1 cellular context compared by ENCODE assay signal in the genomic region with DNA sequence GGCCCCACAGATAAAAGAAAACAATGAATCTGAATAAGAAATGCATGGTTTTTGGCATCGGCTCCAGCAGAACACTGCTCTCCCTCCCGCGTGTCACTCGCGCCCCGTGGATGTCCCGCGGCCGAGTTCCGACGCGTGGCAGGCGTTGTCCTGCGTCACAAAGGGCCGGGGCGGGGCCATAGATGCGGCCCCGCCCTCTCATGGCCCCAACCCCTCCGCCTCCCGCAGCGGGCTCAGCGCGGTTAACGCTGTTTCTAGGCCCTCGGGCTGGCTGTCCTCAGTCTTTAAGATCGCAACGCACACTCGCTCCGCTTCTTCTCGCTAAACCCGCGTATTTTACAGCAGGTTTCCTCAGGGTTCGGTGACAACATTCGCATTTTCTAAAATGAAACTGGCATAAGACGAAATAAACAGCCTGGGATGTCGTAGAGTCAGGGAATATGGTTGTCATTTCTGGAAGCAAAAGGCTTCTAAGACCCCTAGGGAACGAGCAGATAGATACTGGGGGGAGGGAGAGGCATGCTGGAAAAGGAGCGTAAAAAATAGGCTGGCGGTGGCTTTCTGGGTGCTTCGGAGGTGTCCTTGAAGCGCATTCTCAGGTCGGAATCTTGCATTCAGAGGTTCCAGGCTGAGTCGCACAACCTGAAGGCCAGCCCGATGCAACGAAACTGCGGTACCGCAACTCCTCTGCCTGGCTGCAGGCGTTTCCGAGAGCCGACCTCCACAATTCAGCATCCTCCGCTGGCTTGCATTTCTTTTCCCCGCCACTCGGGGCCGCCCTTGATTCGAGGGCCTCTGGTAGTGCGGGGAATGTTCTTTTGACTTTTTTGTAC.
TF ChIP-seq lines count a peak whose summit lies in the region.

A gene with protein sequence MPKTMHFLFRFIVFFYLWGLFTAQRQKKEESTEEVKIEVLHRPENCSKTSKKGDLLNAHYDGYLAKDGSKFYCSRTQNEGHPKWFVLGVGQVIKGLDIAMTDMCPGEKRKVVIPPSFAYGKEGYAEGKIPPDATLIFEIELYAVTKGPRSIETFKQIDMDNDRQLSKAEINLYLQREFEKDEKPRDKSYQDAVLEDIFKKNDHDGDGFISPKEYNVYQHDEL (minus strand): TSS at position 159 of the 833 bp plus-strand sequence. CDS start 101 bp downstream, at position 58.

TF ChIP-seq in SK-N-SH, 30 proteins besides CTCF, POLR2A, EP300 and RAD21 (continued from another document):
- TF ChIP-seq, protein P1, sequence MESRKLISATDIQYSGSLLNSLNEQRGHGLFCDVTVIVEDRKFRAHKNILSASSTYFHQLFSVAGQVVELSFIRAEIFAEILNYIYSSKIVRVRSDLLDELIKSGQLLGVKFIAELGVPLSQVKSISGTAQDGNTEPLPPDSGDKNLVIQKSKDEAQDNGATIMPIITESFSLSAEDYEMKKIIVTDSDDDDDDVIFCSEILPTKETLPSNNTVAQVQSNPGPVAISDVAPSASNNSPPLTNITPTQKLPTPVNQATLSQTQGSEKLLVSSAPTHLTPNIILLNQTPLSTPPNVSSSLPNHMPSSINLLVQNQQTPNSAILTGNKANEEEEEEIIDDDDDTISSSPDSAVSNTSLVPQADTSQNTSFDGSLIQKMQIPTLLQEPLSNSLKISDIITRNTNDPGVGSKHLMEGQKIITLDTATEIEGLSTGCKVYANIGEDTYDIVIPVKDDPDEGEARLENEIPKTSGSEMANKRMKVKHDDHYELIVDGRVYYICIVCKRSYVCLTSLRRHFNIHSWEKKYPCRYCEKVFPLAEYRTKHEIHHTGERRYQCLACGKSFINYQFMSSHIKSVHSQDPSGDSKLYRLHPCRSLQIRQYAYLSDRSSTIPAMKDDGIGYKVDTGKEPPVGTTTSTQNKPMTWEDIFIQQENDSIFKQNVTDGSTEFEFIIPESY (IDR thresholded peaks at IDR 0.05; ENCODE audit: borderline replicate concordance, low read depth) = no peak
- TF ChIP-seq TAF1 (IDR thresholded peaks at IDR 0.05; ENCODE audit: borderline replicate concordance, low read depth, low read length) = peak; percentile 82
- TF ChIP-seq RFX5 (IDR thresholded peaks at IDR 0.05; ENCODE audit: low read length) = no peak; the same call in 1 of the 2 replicates
- TF ChIP-seq YY1 (IDR thresholded peaks at IDR 0.05; ENCODE audit: low read depth) = 0 out of 2 replicates have a peak, but pooled peaks have one; percentile 13
- TF ChIP-seq GABPA (IDR thresholded peaks at IDR 0.05; ENCODE audit: low read depth) = peak; percentile 16; the same call in 1 of the 2 replicates
- no peak for TF ChIP-seq FOSL2 (IDR thresholded peaks at IDR 0.05; ENCODE audit: borderline replicate concordance, low read depth)
- TF ChIP-seq MEF2A (IDR thresholded peaks at IDR 0.05; ENCODE audit: borderline replicate concordance, low read depth) = no peak
- peak; percentile 96 for TF ChIP-seq MXI1 (IDR thresholded peaks at IDR 0.05; ENCODE audit: low read depth, low read length)
- peak; percentile 79; the same call in 1 of the 2 replicates for TF ChIP-seq SIN3A (IDR thresholded peaks at IDR 0.05; ENCODE audit: borderline replicate concordance, low read depth, low read length)
- TF ChIP-seq, protein P2, sequence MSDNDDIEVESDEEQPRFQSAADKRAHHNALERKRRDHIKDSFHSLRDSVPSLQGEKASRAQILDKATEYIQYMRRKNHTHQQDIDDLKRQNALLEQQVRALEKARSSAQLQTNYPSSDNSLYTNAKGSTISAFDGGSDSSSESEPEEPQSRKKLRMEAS (IDR thresholded peaks at IDR 0.05; ENCODE audit: low read depth) = peak; percentile 94
- peak; percentile 92 for TF ChIP-seq POLR2AphosphoS5 (IDR thresholded peaks at IDR 0.05; ENCODE audit: low read depth, low read length)
TF ChIP-seq in SK-N-SH: peak in this region for 8.
